2 cellular contexts compared by ENCODE assay signal in genomic region chr19:16486476-16486875, GRCh38. TPM values are rescaled to one million over a fixed set of nuclear protein-coding genes. Genes with fewer than 3 reads are reported as not detected.
"Had no signal": no experiment of that assay in that cellular context is flagged by ENCODE, and none has a peak within 500 bp of the region (broad histone marks: within the 10 kb centered on the region; RNA-seq: fewer than 3 reads in every experiment).

No MANE protein-coding gene starts in this region.

RNA-seq across cellular contexts. Expression of gene CALR3, which starts 9.5 kb away (rescaled TPM):
- polyA plus RNA-seq: adipose tissue, SK-N-SH had no signal
